In the genomic region with DNA sequence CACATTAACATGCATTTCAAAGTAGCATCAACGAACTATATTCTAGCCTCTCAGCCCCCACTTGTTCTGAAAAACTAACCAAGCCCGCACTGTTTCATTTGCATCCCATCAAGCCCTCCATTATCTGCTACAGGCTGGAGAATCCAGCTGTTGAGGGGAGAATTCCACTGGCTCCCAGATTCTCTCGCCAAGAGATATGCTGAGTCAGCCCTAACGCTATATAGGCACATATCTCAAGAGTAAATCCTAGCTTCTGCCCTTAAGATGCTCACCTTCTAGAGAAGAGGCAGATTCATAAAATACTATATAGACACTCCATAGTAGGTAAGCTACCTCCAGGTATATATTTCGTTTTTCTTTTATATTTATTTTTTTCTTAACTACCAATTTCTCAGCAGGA, we compare ENCODE assay signal across 7 cellular contexts.
"Had no signal": no experiment of that assay in that cellular context is flagged by ENCODE, and none has a peak within 500 bp of the region (broad histone marks: within the 10 kb centered on the region; RNA-seq: fewer than 3 reads in every experiment).

No MANE protein-coding gene starts in this region.

- H2AFZ ChIP-seq: GM23248 had no signal

- H3K4me3 ChIP-seq: GM23248 had no signal

- H3K9ac ChIP-seq: GM23248 had no signal

- DNase-seq: GM23248, GOT3, H9, HCEC 1CT, Kasumi-1, KG1 had no signal

- H3K27ac ChIP-seq: GM23248, HL-60 had no signal
